Comparison of ENCODE assay signal across 1 cellular context in the genomic region with DNA sequence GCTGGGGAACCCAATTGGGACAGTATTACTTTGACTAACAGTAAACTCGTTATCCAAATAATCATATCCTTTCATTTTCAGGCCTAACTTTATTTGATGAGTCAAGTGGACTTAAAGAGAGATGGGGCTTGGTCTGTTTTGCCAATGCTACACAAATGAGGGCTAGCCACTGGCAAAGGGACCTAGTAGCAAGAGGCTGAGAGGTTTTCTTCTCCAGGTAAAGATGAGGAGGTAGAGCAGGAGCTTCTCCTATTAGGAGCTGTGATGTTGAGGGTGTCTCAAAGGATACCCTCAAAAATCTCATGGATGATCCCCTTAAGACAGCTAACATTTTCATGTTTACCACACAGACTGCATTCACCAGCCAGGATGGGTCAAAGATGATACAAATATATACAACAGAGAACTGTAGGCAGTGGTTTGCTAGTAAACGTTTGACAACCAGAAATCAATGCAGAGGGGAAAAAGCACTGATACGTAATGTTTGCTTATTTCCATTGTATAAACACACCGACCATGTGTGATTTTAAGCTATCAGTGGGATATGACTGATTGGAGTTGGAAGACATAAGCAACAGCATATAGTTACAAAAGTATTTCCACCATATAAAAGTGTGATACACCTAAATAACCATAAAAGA.
TF ChIP-seq lines count a peak whose summit lies in the region.

No MANE protein-coding gene starts in this region.

TF ChIP-seq in HepG2, 621 proteins besides CTCF, POLR2A, EP300 and RAD21 (continued from another document and continues in another):
- TF ChIP-seq ELK4 (CRISPR knock-in tag; IDR thresholded peaks at IDR 0.05; ENCODE audit: borderline replicate concordance) (no peak), ZNF296 (CRISPR knock-in tag; conservative IDR thresholded peaks at IDR 0.05) (no peak), BRD4 (CRISPR knock-in tag; IDR thresholded peaks at IDR 0.05) (peak; percentile 38; the same call in 1 of the 2 replicates), ZNF749 (CRISPR knock-in tag; IDR thresholded peaks at IDR 0.05; ENCODE audit: borderline replicate concordance) (no peak), ZNF768 (CRISPR knock-in tag; IDR thresholded peaks at IDR 0.05) (no peak), ZNF136 (CRISPR knock-in tag; IDR thresholded peaks at IDR 0.05; ENCODE audit: low read depth) (no peak), ZFP36 (IDR thresholded peaks at IDR 0.05; ENCODE audit: borderline replicate concordance, low read depth, low read length, partially characterized antibody) (no peak), SUZ12 (IDR thresholded peaks at IDR 0.05; ENCODE audit: low read depth, low read length) (no peak), GATAD2A (CRISPR knock-in tag; IDR thresholded peaks at IDR 0.05) (peak; percentile 96), SIN3A (IDR thresholded peaks at IDR 0.05; ENCODE audit: borderline replicate concordance, low read depth, low read length) (no peak), ZNF101 (CRISPR knock-in tag; IDR thresholded peaks at IDR 0.05; ENCODE audit: borderline replicate concordance, low read depth) (no peak), TARDBP (CRISPR knock-in tag; IDR thresholded peaks at IDR 0.05) (peak; percentile 57; the same call in 1 of the 2 replicates), ZNF446 (CRISPR knock-in tag; IDR thresholded peaks at IDR 0.05) (no peak), JUND (CRISPR knock-in tag; IDR thresholded peaks at IDR 0.05) (no peak), NBN (conservative IDR thresholded peaks at IDR 0.05) (no peak), KLF11 (CRISPR knock-in tag; IDR thresholded peaks at IDR 0.05) (no peak), HDAC1 (CRISPR knock-in tag; IDR thresholded peaks at IDR 0.05) (peak; percentile 55), U2AF2 (IDR thresholded peaks at IDR 0.05; ENCODE audit: low read depth, low read length) (no peak), SMARCC2 (IDR thresholded peaks at IDR 0.05) (no peak), SRSF1 (optimal IDR thresholded peaks at IDR 0.05; ENCODE audit: low read depth, low read length) (no peak), PCBP1 (IDR thresholded peaks at IDR 0.05; ENCODE audit: borderline replicate concordance, low read depth, low read length) (no peak), ATAD3A (CRISPR knock-in tag; IDR thresholded peaks at IDR 0.05) (no peak), BORCS8-MEF2B (CRISPR knock-in tag; IDR thresholded peaks at IDR 0.05) (no peak), ZNF841 (CRISPR knock-in tag; IDR thresholded peaks at IDR 0.05; ENCODE audit: borderline replicate concordance) (no peak), DMAP1 (CRISPR knock-in tag; IDR thresholded peaks at IDR 0.05) (no peak), SP4 (CRISPR knock-in tag; IDR thresholded peaks at IDR 0.05) (no peak), SCMH1 (CRISPR knock-in tag; IDR thresholded peaks at IDR 0.05; ENCODE audit: borderline replicate concordance) (no peak), CENPBD1 (CRISPR knock-in tag; IDR thresholded peaks at IDR 0.05; ENCODE audit: borderline replicate concordance, low read depth) (no peak), MYNN (CRISPR knock-in tag; IDR thresholded peaks at IDR 0.05; ENCODE audit: low read depth) (no peak), NR3C1 (CRISPR knock-in tag; IDR thresholded peaks at IDR 0.05) (no peak), NR2F6 (IDR thresholded peaks at IDR 0.05) (peak; percentile 39), NR2F6 (CRISPR knock-in tag; IDR thresholded peaks at IDR 0.05) (peak; percentile 66), ZBTB34 (CRISPR knock-in tag; IDR thresholded peaks at IDR 0.05) (peak; percentile 42; the same call in 1 of the 2 replicates), SRY (CRISPR knock-in tag; IDR thresholded peaks at IDR 0.05) (no peak), ZNF724P (CRISPR knock-in tag; IDR thresholded peaks at IDR 0.05; ENCODE audit: borderline replicate concordance) (no peak), ZNF850 (CRISPR knock-in tag; conservative IDR thresholded peaks at IDR 0.05) (no peak), RBM22 (optimal IDR thresholded peaks at IDR 0.05; ENCODE audit: low read length) (no peak), ZNF20 (CRISPR knock-in tag; IDR thresholded peaks at IDR 0.05) (no peak), TCF12 (IDR thresholded peaks at IDR 0.05) (no peak), TCF12 (CRISPR knock-in tag; IDR thresholded peaks at IDR 0.05) (no peak), PRPF4 (IDR thresholded peaks at IDR 0.05; ENCODE audit: low read depth, low read length, poor library complexity, severe bottlenecking) (no peak), SSRP1 (CRISPR knock-in tag; IDR thresholded peaks at IDR 0.05) (no peak), NFIC (IDR thresholded peaks at IDR 0.05; ENCODE audit: low read length) (peak; percentile 82), ZNF230 (CRISPR knock-in tag; IDR thresholded peaks at IDR 0.05) (no peak), MED1 (CRISPR knock-in tag; IDR thresholded peaks at IDR 0.05) (peak; percentile 86), SNAI1 (CRISPR knock-in tag; IDR thresholded peaks at IDR 0.05; ENCODE audit: borderline replicate concordance) (no peak), ZNF143 (CRISPR knock-in tag; IDR thresholded peaks at IDR 0.05) (no peak), GTF2F1 (IDR thresholded peaks at IDR 0.05; ENCODE audit: low read length) (no peak), ZNF530 (CRISPR knock-in tag; IDR thresholded peaks at IDR 0.05; ENCODE audit: low read depth) (no peak), HNF4G (IDR thresholded peaks at IDR 0.05; ENCODE audit: borderline replicate concordance, low read depth, low read length) (no peak), HNF4G (CRISPR knock-in tag; IDR thresholded peaks at IDR 0.05; ENCODE audit: borderline replicate concordance, low read depth) (0 out of 2 replicates have a peak, but pooled peaks have one; percentile 22)
- TF ChIP-seq, protein P1, sequence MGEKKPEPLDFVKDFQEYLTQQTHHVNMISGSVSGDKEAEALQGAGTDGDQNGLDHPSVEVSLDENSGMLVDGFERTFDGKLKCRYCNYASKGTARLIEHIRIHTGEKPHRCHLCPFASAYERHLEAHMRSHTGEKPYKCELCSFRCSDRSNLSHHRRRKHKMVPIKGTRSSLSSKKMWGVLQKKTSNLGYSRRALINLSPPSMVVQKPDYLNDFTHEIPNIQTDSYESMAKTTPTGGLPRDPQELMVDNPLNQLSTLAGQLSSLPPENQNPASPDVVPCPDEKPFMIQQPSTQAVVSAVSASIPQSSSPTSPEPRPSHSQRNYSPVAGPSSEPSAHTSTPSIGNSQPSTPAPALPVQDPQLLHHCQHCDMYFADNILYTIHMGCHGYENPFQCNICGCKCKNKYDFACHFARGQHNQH (CRISPR knock-in tag; IDR thresholded peaks at IDR 0.05): no peak
- TF ChIP-seq, protein P2, sequence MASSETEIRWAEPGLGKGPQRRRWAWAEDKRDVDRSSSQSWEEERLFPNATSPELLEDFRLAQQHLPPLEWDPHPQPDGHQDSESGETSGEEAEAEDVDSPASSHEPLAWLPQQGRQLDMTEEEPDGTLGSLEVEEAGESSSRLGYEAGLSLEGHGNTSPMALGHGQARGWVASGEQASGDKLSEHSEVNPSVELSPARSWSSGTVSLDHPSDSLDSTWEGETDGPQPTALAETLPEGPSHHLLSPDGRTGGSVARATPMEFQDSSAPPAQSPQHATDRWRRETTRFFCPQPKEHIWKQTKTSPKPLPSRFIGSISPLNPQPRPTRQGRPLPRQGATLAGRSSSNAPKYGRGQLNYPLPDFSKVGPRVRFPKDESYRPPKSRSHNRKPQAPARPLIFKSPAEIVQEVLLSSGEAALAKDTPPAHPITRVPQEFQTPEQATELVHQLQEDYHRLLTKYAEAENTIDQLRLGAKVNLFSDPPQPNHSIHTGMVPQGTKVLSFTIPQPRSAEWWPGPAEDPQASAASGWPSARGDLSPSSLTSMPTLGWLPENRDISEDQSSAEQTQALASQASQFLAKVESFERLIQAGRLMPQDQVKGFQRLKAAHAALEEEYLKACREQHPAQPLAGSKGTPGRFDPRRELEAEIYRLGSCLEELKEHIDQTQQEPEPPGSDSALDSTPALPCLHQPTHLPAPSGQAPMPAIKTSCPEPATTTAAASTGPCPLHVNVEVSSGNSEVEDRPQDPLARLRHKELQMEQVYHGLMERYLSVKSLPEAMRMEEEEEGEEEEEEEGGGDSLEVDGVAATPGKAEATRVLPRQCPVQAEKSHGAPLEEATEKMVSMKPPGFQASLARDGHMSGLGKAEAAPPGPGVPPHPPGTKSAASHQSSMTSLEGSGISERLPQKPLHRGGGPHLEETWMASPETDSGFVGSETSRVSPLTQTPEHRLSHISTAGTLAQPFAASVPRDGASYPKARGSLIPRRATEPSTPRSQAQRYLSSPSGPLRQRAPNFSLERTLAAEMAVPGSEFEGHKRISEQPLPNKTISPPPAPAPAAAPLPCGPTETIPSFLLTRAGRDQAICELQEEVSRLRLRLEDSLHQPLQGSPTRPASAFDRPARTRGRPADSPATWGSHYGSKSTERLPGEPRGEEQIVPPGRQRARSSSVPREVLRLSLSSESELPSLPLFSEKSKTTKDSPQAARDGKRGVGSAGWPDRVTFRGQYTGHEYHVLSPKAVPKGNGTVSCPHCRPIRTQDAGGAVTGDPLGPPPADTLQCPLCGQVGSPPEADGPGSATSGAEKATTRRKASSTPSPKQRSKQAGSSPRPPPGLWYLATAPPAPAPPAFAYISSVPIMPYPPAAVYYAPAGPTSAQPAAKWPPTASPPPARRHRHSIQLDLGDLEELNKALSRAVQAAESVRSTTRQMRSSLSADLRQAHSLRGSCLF (CRISPR knock-in tag; IDR thresholded peaks at IDR 0.05; ENCODE audit: borderline replicate concordance): no peak
- TF ChIP-seq, protein P3, sequence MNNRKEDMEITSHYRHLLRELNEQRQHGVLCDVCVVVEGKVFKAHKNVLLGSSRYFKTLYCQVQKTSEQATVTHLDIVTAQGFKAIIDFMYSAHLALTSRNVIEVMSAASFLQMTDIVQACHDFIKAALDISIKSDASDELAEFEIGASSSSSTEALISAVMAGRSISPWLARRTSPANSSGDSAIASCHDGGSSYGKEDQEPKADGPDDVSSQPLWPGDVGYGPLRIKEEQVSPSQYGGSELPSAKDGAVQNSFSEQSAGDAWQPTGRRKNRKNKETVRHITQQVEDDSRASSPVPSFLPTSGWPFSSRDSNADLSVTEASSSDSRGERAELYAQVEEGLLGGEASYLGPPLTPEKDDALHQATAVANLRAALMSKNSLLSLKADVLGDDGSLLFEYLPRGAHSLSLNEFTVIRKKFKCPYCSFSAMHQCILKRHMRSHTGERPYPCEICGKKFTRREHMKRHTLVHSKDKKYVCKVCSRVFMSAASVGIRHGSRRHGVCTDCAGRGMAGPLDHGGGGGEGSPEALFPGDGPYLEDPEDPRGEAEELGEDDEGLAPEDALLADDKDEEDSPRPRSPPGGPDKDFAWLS (CRISPR knock-in tag; IDR thresholded peaks at IDR 0.05; ENCODE audit: borderline replicate concordance): no peak
- TF ChIP-seq, protein P4, sequence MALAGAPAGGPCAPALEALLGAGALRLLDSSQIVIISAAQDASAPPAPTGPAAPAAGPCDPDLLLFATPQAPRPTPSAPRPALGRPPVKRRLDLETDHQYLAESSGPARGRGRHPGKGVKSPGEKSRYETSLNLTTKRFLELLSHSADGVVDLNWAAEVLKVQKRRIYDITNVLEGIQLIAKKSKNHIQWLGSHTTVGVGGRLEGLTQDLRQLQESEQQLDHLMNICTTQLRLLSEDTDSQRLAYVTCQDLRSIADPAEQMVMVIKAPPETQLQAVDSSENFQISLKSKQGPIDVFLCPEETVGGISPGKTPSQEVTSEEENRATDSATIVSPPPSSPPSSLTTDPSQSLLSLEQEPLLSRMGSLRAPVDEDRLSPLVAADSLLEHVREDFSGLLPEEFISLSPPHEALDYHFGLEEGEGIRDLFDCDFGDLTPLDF (CRISPR knock-in tag; IDR thresholded peaks at IDR 0.05): no peak
- TF ChIP-seq, protein P5, sequence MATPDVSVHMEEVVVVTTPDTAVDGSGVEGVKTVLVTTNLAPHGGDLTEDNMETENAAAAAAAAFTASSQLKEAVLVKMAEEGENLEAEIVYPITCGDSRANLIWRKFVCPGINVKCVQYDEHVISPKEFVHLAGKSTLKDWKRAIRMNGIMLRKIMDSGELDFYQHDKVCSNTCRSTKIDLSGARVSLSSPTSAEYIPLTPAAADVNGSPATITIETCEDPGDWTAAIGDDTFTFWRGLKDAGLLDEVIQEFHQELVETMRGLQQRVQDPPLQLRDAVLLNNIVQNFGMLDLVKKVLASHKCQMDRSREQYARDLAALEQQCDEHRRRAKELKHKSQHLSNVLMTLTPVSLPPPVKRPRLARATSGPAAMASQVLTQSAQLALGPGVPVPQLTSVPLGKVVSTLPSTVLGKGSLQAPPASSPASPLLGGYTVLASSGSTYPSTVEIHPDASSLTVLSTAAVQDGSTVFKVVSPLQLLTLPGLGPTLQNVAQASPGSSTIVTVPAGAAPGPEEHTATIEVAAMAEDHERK (CRISPR knock-in tag; IDR thresholded peaks at IDR 0.05; ENCODE audit: low read depth): no peak
